Comparison of ENCODE assay signal across 11 cellular contexts in the genomic region with DNA sequence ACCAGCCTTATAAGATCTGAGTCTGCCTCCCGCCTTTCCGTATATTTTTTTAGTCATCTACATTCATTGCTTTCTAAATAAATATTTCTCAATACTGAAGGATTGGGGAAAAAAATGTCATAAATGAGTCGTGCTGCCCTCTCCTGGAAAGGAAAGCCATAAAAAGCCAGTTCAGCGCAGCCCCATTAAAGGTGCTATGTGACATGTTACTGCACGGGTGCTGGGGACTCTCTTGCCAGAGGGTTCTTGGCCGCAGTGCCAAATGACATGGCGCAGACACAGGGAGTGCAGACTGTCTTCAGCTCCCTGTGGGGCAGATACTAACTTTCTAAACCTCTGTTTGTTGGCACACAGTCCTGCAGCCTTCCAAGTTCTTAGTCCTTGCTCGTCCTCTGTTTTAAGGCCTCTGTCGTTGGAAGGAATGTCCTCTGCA. TPM values are rescaled to one million over a fixed set of nuclear protein-coding genes. Genes with fewer than 3 reads are reported as not detected.
DNase-seq lines count a peak whose midpoint lies in the region; ATAC-seq and TF ChIP-seq lines count a peak whose summit lies in the region.
"Had no signal": no experiment of that assay in that cellular context is flagged by ENCODE, and none has a peak within 500 bp of the region (broad histone marks: within the 10 kb centered on the region; RNA-seq: fewer than 3 reads in every experiment).

No MANE protein-coding gene starts in this region.

- H3K36me3 ChIP-seq in endodermal cell (ENCODE audit: control insufficient read depth, insufficient read depth, low read length), result no peaks in the 10 kb centered on the region
- H3K36me3 ChIP-seq: uterus had no signal

- H3K9ac ChIP-seq in endodermal cell (ENCODE audit: extremely low read depth, low read length, poor library complexity, severe bottlenecking), result no peak overlapping the region

- TF ChIP-seq CTCF in endodermal cell (conservative IDR thresholded peaks at IDR 0.05), result peak; percentile 63
- TF ChIP-seq CTCF in neural crest cell (conservative IDR thresholded peaks at IDR 0.05), result peak; percentile 39

- no peaks in the 10 kb centered on the region for H3K9me3 ChIP-seq in endodermal cell (ENCODE audit: control insufficient read depth, low read length)
- H3K9me3 ChIP-seq: uterus had no signal

- no peak for ATAC-seq in HG03457 (IDR thresholded peaks at IDR 0.05; ENCODE audit: unreplicated experiment)
- ATAC-seq in GM21360 (IDR thresholded peaks at IDR 0.05; ENCODE audit: unreplicated experiment), result no peak

- no peak overlapping the region for H3K4me3 ChIP-seq in endodermal cell (ENCODE audit: low read length)
- H3K4me3 ChIP-seq: uterus had no signal

- 76 to 78% methylated on average over 7 to 9 of the region's 9 CpGs for WGBS in endodermal cell (ENCODE audit: insufficient coverage in 1 of 2, insufficient read length in 1 of 2), 2 experiments

- H3K36me3 Mint-ChIP-seq in endodermal cell (ENCODE audit: low read depth) (no peaks in the 10 kb centered on the region), neural crest cell (ENCODE audit: low read depth) (no peaks in the 10 kb centered on the region)

- H3K4me1 Mint-ChIP-seq in endodermal cell, result no peaks in the 10 kb centered on the region
- H3K4me1 Mint-ChIP-seq in neural crest cell, result no peaks in the 10 kb centered on the region

- peak; percentile 11 for DNase-seq in Daoy (ENCODE audit: low read depth)
- peak; percentile 2 for DNase-seq in NCI-H69 (lab: John Stamatoyannopoulos, UW)
- DNase-seq in endodermal cell, result peak; percentile 57
- DNase-seq in neural crest cell (ENCODE audit: low read depth, low spot score), result no peak
- DNase-seq in NCI-H226, result no peak
- DNase-seq in ureter (ENCODE audit: low spot score), result no peak
- DNase-seq: hypothalamus, RPMI8226, uterus had no signal

- no peak overlapping the region for H3K4me3 Mint-ChIP-seq in endodermal cell
- no peak overlapping the region for H3K4me3 Mint-ChIP-seq in neural crest cell

- H3K9me3 Mint-ChIP-seq in endodermal cell, result peaks cover 4% of the 10 kb centered on the region
- no peaks in the 10 kb centered on the region for H3K9me3 Mint-ChIP-seq in neural crest cell

- no peak overlapping the region for H3K27ac ChIP-seq in endodermal cell (ENCODE audit: low read depth, low read length)
- H3K27ac ChIP-seq: uterus had no signal

- H3K27me3 ChIP-seq in endodermal cell (ENCODE audit: control insufficient read depth, insufficient read depth, low read length, poor library complexity, severe bottlenecking), result no peaks in the 10 kb centered on the region
- H3K27me3 ChIP-seq: uterus had no signal

- H3K27me3 Mint-ChIP-seq in endodermal cell (ENCODE audit: insufficient read depth) (peaks cover 1% of the 10 kb centered on the region), neural crest cell (ENCODE audit: low read depth) (no peaks in the 10 kb centered on the region)

- H3K4me1 ChIP-seq in endodermal cell (ENCODE audit: control insufficient read depth, insufficient read depth, low read length), result no peaks in the 10 kb centered on the region
- H3K4me1 ChIP-seq: uterus had no signal

- H3K27ac Mint-ChIP-seq in endodermal cell (no peak overlapping the region), neural crest cell (ENCODE audit: unreplicated experiment) (no peak overlapping the region)

RNA-seq across cellular contexts. Expression of a gene that starts 53.7 kb away (rescaled TPM):
- 27.4 and 27.7 TPM in 2 replicates for total RNA-seq in Daoy (2014; rRNA removed; shearing (Covaris generic))
- total RNA-seq in endodermal cell, result 10 to 100 TPM; 29.4 to 29.9 TPM
- 13.5 TPM for polyA plus RNA-seq in endodermal cell (2013, experiment 1 of 2)
- polyA plus RNA-seq in endodermal cell (2013, experiment 2 of 2), result 14.0 TPM
- 27.6 and 28.5 TPM in 2 replicates for total RNA-seq in neural crest cell
- total RNA-seq in ureter, result 77.6 TPM

Comparison
In these comparisons a context has a peak if more than half of its experiments do, and no peak if none do; other contexts are left out.
1. DNase-seq: peak in Daoy (single experiment), NCI-H69 (single experiment) and endodermal cell (single experiment); none in neural crest cell (single experiment), NCI-H226 (single experiment) and ureter (single experiment).